5 cellular contexts compared by ENCODE assay signal in the genomic region with DNA sequence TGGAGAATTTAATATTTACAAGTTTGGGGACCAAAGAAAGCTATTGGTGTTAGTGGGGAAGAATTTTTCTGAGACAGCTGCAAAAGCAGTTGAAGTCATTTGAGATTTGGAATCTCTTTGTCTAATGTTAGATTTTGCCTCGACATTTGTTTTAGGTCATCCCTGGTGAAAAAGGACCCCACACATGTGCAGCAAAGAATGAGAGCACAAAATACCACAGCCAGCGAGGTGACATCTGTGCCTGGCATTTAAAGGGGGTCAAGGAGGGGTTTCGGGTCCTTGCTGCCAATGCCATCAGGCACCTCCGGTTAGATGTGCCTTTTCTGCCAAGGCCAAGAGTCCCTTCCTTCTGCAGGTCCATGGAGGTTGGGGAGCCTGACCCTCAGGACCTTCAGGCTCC.
"Had no signal": no experiment of that assay in that cellular context is flagged by ENCODE, and none has a peak within 500 bp of the region (broad histone marks: within the 10 kb centered on the region; RNA-seq: fewer than 3 reads in every experiment).

No MANE protein-coding gene starts in this region.

- H3K27ac Mint-ChIP-seq: GM23338 had no signal

- H3K4me2 ChIP-seq: GM23338 had no signal

- DNase-seq: H9, HCEC 1CT, IMR-90 had no signal

- ATAC-seq: GM23338, K562 had no signal

- H3K4me3 ChIP-seq: GM23338, K562 had no signal

- H2AFZ ChIP-seq: GM23338 had no signal

- H3K4me3 Mint-ChIP-seq: GM23338, H9 had no signal
